24 cellular contexts compared by ENCODE assay signal in the genomic region with DNA sequence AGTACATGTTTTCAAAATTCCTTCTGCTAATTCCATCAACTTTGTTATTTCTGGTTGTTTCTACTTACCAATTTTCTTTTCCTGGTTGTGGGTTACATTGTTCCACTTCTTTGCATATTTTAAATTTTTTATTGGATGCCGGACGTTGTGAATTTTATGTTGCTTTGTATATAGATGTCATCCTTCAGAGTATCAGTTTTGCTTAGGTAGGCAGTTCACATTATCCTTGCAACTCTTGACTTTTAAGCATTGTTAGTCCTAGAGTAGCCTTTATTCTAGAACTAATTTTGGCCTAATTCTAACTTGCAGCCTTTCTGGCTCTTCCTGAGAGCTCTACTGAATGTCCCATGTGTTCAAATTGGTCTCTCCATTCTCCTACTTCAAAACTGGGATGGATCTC.
"Had no signal": no experiment of that assay in that cellular context is flagged by ENCODE, and none has a peak within 500 bp of the region (broad histone marks: within the 10 kb centered on the region; RNA-seq: fewer than 3 reads in every experiment).

No MANE protein-coding gene starts in this region.

- H3K36me3 ChIP-seq: colonic mucosa, esophagus muscularis mucosa, esophagus squamous epithelium, gastrocnemius medialis, gastroesophageal sphincter, heart left ventricle, heart right ventricle had no signal

- H3K27me3 ChIP-seq: colonic mucosa, esophagus muscularis mucosa, esophagus squamous epithelium, gastrocnemius medialis, gastroesophageal sphincter, heart left ventricle, heart right ventricle had no signal

- H3K27ac ChIP-seq: colonic mucosa, coronary artery, dorsolateral prefrontal cortex, epithelial cell of prostate, esophagus muscularis mucosa, esophagus squamous epithelium, foreskin keratinocyte, gastrocnemius medialis, gastroesophageal sphincter, heart left ventricle, heart right ventricle had no signal

- ATAC-seq: effector memory CD8-positive, alpha-beta T cell; esophagus mucosa; foreskin keratinocyte; gastrocnemius medialis; gastroesophageal sphincter; heart left ventricle; heart right ventricle had no signal

- H3K9me3 ChIP-seq: colonic mucosa, esophagus muscularis mucosa, esophagus squamous epithelium, gastrocnemius medialis, gastroesophageal sphincter, heart left ventricle, heart right ventricle had no signal

- H3K4me1 ChIP-seq: colonic mucosa, esophagus muscularis mucosa, esophagus squamous epithelium, foreskin keratinocyte, gastrocnemius medialis, gastroesophageal sphincter, heart left ventricle, heart right ventricle had no signal

- DNase-seq: colonic mucosa; cortex of kidney; dermis blood vessel endothelial cell; dorsolateral prefrontal cortex; effector CD4-positive, alpha-beta T cell; effector CD8-positive, alpha-beta T cell; effector memory CD4-positive, alpha-beta T cell; effector memory CD8-positive, alpha-beta T cell; endodermal cell; erythroblast; esophagus squamous epithelium; foreskin fibroblast; foreskin keratinocyte; foreskin melanocyte; gastrocnemius medialis; glutamatergic neuron; head of caudate nucleus; heart left ventricle; heart right ventricle had no signal

- H3K4me3 ChIP-seq: colonic mucosa, coronary artery, dorsolateral prefrontal cortex, esophagus muscularis mucosa, esophagus squamous epithelium, gastrocnemius medialis, gastroesophageal sphincter, heart left ventricle, heart right ventricle had no signal
